8 cellular contexts compared by ENCODE assay signal in the genomic region with DNA sequence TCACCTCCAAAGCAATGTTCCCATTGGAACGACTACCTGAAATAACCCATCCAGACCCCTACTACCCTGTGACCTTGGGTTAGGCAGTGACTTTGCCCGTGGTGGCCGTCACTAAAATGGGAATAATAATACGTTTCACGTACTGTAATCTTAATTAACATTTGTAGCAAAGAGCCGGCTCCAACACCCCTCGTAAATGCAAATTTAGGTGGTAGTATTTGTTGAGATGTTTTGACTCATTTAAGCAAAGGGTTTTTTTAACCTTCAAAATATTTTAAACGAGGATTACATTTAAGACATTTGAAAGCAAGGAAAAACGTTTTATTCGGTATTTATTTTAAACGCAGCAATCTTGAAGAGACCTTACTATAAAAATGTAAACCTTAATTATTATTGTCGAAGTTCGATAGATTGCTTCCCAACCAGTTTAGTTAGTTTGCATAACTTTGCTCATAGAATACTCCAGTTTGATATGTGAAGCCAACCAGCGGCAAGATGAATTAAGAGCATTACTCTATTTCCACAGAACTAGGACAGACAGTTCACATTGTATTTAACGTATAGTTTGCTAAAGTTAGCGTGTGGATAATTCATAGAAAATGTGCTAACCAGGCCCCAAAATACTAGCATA. TPM values are rescaled to one million over a fixed set of nuclear protein-coding genes. Genes with fewer than 3 reads are reported as not detected.
DNase-seq lines count a peak whose midpoint lies in the region; ATAC-seq and TF ChIP-seq lines count a peak whose summit lies in the region.

No MANE protein-coding gene starts in this region.

- intact Hi-C loops in MCF 10A (cut with micrococcal nuclease), result loop anchor here (1.0 to 5.0 kb wide), 7 partner anchors 53 to 556 kb away; partner anchors contain the start of genes ANO6 and SCAF11
- intact Hi-C loops in upper lobe of right lung (cut with DNase I), result no loop called here

- peaks cover 9% of the 10 kb centered on the region for H3K36me3 Mint-ChIP-seq in MCF 10A (ENCODE audit: insufficient read depth, unreplicated experiment)

- no peak overlapping the region for H2BK120ac ChIP-seq in mesenchymal stem cell (ENCODE audit: low read depth, low read length)

- H3K4me2 ChIP-seq in mesenchymal stem cell (ENCODE audit: low read length, poor library complexity, severe bottlenecking), result peak overlapping the region; percentile 80

- ATAC-seq in upper lobe of right lung (no peak), HG02981 (IDR thresholded peaks at IDR 0.05; ENCODE audit: unreplicated experiment) (no peak)

- H3K23ac ChIP-seq in mesenchymal stem cell (ENCODE audit: low read length in 2 of 2), result no peak overlapping the region

- peak overlapping the region; percentile 99 for H3K27ac Mint-ChIP-seq in MCF 10A (ENCODE audit: low read depth, unreplicated experiment)

- no peaks in the 10 kb centered on the region for H3K9me3 Mint-ChIP-seq in MCF 10A (ENCODE audit: unreplicated experiment)

- 0% methylated on average over 2 of the region's 16 CpGs for WGBS in mesenchymal stem cell

- no peaks in the 10 kb centered on the region for H3K36me3 ChIP-seq in GM06990 (ENCODE audit: control insufficient read depth, insufficient read depth, low read length)
- no peaks in the 10 kb centered on the region for H3K36me3 ChIP-seq in mesenchymal stem cell (ENCODE audit: control insufficient read depth in 1 of 2, insufficient read depth in 2 of 2, low read depth in 1 of 2, low read length in 2 of 2)
- H3K36me3 ChIP-seq in upper lobe of right lung, result no peaks in the 10 kb centered on the region

- DNase-seq in GM06990 (ENCODE audit: extremely low read depth, insufficient read length) (peak; percentile 43), MCF 10A (ENCODE audit: unreplicated experiment) (no peak), mesenchymal stem cell (no peak), upper lobe of right lung (no peak), NCI-H1092 (lab: John Stamatoyannopoulos, UW) (no peak)
- DNase-seq in Jurkat, Clone E6-1 (ENCODE audit: low read depth, low spot score), result no peak
- no peak for DNase-seq in activated CD4-positive, alpha-beta T cell treated with anti-CD3 and anti-CD28 coated beads for 1 hour

- H3K9ac ChIP-seq in mesenchymal stem cell (ENCODE audit: low read length), result peak overlapping the region; percentile 98

- BruUV-seq in MCF 10A (replicated peaks; lab: Mats Ljungman, UMichigan), result no TSS peak

- H2AK5ac ChIP-seq in mesenchymal stem cell (ENCODE audit: low read length, severe bottlenecking), result no peak overlapping the region

- no peak overlapping the region for H3K14ac ChIP-seq in mesenchymal stem cell (ENCODE audit: low read length in 2 of 2)

- H3K18ac ChIP-seq in mesenchymal stem cell (ENCODE audit: low read depth in 1 of 2, low read length in 2 of 2), result peak overlapping the region in 1 of 2 experiments; percentile 33

- no peaks in the 10 kb centered on the region for H3K27me3 ChIP-seq in GM06990 (replicated peaks; ENCODE audit: control insufficient read depth, insufficient read depth, low read length)
- H3K27me3 ChIP-seq in mesenchymal stem cell (ENCODE audit: control insufficient read depth in 1 of 2, insufficient read depth in 1 of 2, low read length in 2 of 2), result no peaks in the 10 kb centered on the region
- no peaks in the 10 kb centered on the region for H3K27me3 ChIP-seq in upper lobe of right lung

- H3K27me3 Mint-ChIP-seq in MCF 10A (ENCODE audit: insufficient read depth, unreplicated experiment), result no peaks in the 10 kb centered on the region

- peak overlapping the region; percentile 80 for H2BK15ac ChIP-seq in mesenchymal stem cell (ENCODE audit: low read depth, poor library complexity, severe bottlenecking)

- H3K79me1 ChIP-seq in mesenchymal stem cell (replicated peaks; ENCODE audit: low read length, poor library complexity, severe bottlenecking), result no peaks in the 10 kb centered on the region

- H2BK5ac ChIP-seq in mesenchymal stem cell (ENCODE audit: low read depth, low read length, poor library complexity, severe bottlenecking), result peak overlapping the region; percentile 61

- H3K4me3 Mint-ChIP-seq in MCF 10A (ENCODE audit: unreplicated experiment), result peak overlapping the region; percentile 81

- H3K4me1 Mint-ChIP-seq in MCF 10A (ENCODE audit: insufficient read depth, unreplicated experiment), result peaks cover 13% of the 10 kb centered on the region

- H3K9me3 ChIP-seq in mesenchymal stem cell (ENCODE audit: control insufficient read depth, low read length) (no peaks in the 10 kb centered on the region), upper lobe of right lung (no peaks in the 10 kb centered on the region)

- H4K8ac ChIP-seq in mesenchymal stem cell (ENCODE audit: low read length), result no peak overlapping the region

- H3K4me1 ChIP-seq in mesenchymal stem cell (ENCODE audit: control insufficient read depth, insufficient read depth, low read depth, low read length) (no peaks in the 10 kb centered on the region), upper lobe of right lung (peaks cover 43% of the 10 kb centered on the region)

- peak overlapping the region in 1 of 2 experiments; percentile 17 for H3K4ac ChIP-seq in mesenchymal stem cell (ENCODE audit: low read depth in 1 of 2, low read length in 2 of 2)

- H3K4me3 ChIP-seq in GM06990 (replicated peaks; ENCODE audit: low read depth, low read length) (peak overlapping the region; percentile 98), mesenchymal stem cell (ENCODE audit: insufficient read depth in 1 of 2, low read depth in 1 of 2, low read length in 2 of 2) (peak overlapping the region in 1 of 2 experiments; percentile 91), upper lobe of right lung (peak overlapping the region; percentile 58)
- H3K4me3 ChIP-seq in Jurkat, Clone E6-1 (ENCODE audit: low read length), result peak overlapping the region; percentile 88

- POLR2A ChIA-PET in MCF 10A (lab: Yijun Ruan, JAX), result interaction anchor here (0.7 to 12.7 kb wide), 33 partner anchors 9 to 1484 kb away, joined by 3 to 143 read pairs (median 4); partner anchors contain the start of genes ANO6 and SCAF11

- CTCF ChIA-PET in MCF 10A (lab: Yijun Ruan, JAX), result interaction anchor here (0.6 to 5.2 kb wide), 18 partner anchors 9 to 717 kb away, joined by 3 to 97 read pairs (median 4); partner anchors contain the start of gene ANO6

- H4K91ac ChIP-seq in mesenchymal stem cell (ENCODE audit: low read length), result no peak overlapping the region

- no peak for TF ChIP-seq CTCF in GM06990 (IDR thresholded peaks at IDR 0.05; ENCODE audit: insufficient read depth, low read length, poor library complexity, severe bottlenecking)
- no peak for TF ChIP-seq CTCF in MCF 10A (IDR thresholded peaks at IDR 0.05; ENCODE audit: unreplicated experiment)
- TF ChIP-seq CTCF in upper lobe of right lung (IDR thresholded peaks at IDR 0.05), result no peak

- H2AFZ ChIP-seq in mesenchymal stem cell (ENCODE audit: low read depth, low read length), result no peak overlapping the region

- no peak overlapping the region for H2BK12ac ChIP-seq in mesenchymal stem cell (ENCODE audit: low read length in 2 of 2)

- peak overlapping the region; percentile 96 for H3K27ac ChIP-seq in mesenchymal stem cell (ENCODE audit: low read length, poor library complexity, severe bottlenecking)
- peak overlapping the region; percentile 95 for H3K27ac ChIP-seq in upper lobe of right lung

RNA-seq across cellular contexts. Expression of gene ARID2, which starts 1.4 kb away (rescaled TPM):
- polyA plus RNA-seq in Jurkat, Clone E6-1 (2012; ENCODE audit: insufficient read depth, insufficient read length), result 22.6 TPM
- total RNA-seq in MCF 10A (2022) (21.9 and 29.8 TPM in 2 replicates), upper lobe of right lung (30.2 TPM)
- 7.0 TPM for polyA plus RNA-seq in mesenchymal stem cell (2013, experiment 1 of 2)
- 6.9 TPM for polyA plus RNA-seq in mesenchymal stem cell (2013, experiment 2 of 2)
